Comparison of ENCODE assay signal across 8 cellular contexts in the genomic region with DNA sequence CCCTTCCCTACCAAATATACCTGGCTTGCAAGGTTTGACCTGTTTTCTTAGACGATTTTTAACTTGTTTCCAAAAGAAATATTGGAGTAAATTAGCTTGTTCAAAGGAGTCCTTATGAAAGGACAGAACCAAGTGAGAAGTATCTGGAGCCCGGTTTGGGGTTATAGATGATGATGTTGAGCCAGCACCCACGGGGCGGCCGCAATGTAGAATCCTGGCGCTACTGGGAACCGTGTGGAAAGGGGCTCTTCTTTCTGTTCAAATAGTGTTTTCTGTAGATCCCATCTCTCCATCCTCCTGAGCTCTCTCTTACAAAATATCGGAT. TPM values are rescaled to one million over a fixed set of nuclear protein-coding genes. Genes with fewer than 3 reads are reported as not detected.
DNase-seq lines count a peak whose midpoint lies in the region; ATAC-seq and TF ChIP-seq lines count a peak whose summit lies in the region.

No MANE protein-coding gene starts in this region.

- H4K91ac ChIP-seq in IMR-90 (ENCODE audit: insufficient read depth, low read depth, low read length) = peak overlapping the region; percentile 15; the same call in 1 of the 2 replicates

- H3K4me3 Mint-ChIP-seq in dendritic cell treated with granulocyte-macrophage colony-stimulating factor and Interleukin-4, amounts not matched to agents 40 ng/mL and 50 ng/mL, for 4 days = peak overlapping the region; percentile 93
- peak overlapping the region; percentile 99 for H3K4me3 Mint-ChIP-seq in natural killer cell

- peak overlapping the region; percentile 59 for H3K4ac ChIP-seq in IMR-90 (ENCODE audit: low read depth, low read length)

- H2AK5ac ChIP-seq in IMR-90 (ENCODE audit: low read depth, low read length) = peak overlapping the region; percentile 37; the same call in 1 of the 2 replicates

- TF ChIP-seq CTCF in BE2C (IDR thresholded peaks at IDR 0.05; ENCODE audit: low read depth, low read length) (no peak), IMR-90 (conservative IDR thresholded peaks at IDR 0.05; ENCODE audit: low read depth, low read length) (no peak), natural killer cell (IDR thresholded peaks at IDR 0.05) (no peak)

- no peak overlapping the region for H2BK15ac ChIP-seq in IMR-90 (ENCODE audit: low read depth, low read length)

- POLR2A ChIA-PET in IMR-90 (lab: Charles Lee; ENCODE audit: unreplicated experiment) = interaction anchor here (0.6 kb wide), 1 partner anchor 63 kb away, joined by 18 read pairs; no protein-coding TSS in a partner anchor

- H3K9ac ChIP-seq in IMR-90 (ENCODE audit: low read depth, low read length) = peak overlapping the region; percentile 9

- peaks cover 13% of the 10 kb centered on the region for H3K9me1 ChIP-seq in IMR-90 (ENCODE audit: insufficient read depth, low read length)

- peak overlapping the region; percentile 82 for H4K5ac ChIP-seq in IMR-90 (ENCODE audit: low read depth, low read length)

- H3K9me3 ChIP-seq in BE2C (no peaks in the 10 kb centered on the region), IMR-90 (ENCODE audit: control insufficient read depth, insufficient read depth, low read length) (no peaks in the 10 kb centered on the region)

- H3K4me1 Mint-ChIP-seq in dendritic cell treated with granulocyte-macrophage colony-stimulating factor and Interleukin-4, amounts not matched to agents 40 ng/mL and 50 ng/mL, for 4 days (ENCODE audit: low read depth) = peaks cover 23% of the 10 kb centered on the region
- peaks cover 36 to 41% of the 10 kb centered on the region in 2 donors for H3K4me1 Mint-ChIP-seq in natural killer cell

- H4K20me1 ChIP-seq in IMR-90 (ENCODE audit: insufficient read depth, low read length) = peaks cover 5% of the 10 kb centered on the region; the same call in 1 of the 2 replicates

- H4K8ac ChIP-seq in IMR-90 (ENCODE audit: low read depth in 2 of 2, low read length in 2 of 2) = peak overlapping the region; percentile 87 to 94

- H3K56ac ChIP-seq in IMR-90 (ENCODE audit: extremely low read depth, insufficient read depth, low read length) = peak overlapping the region; percentile 68

- WGBS in IMR-90 (ENCODE audit: extremely low coverage in 2 of 2, insufficient read length in 1 of 2), 2 experiments = no CpG with 5 or more reads among the region's 8 CpGs

- TF ChIP-seq POLR2A in IMR-90 (IDR thresholded peaks at IDR 0.05; ENCODE audit: low read depth, low read length) = no peak

- no TSS peak for BruUV-seq in IMR-90 (replicated peaks; lab: Mats Ljungman, UMichigan)

- H2AFZ ChIP-seq in IMR-90 (replicated peaks; ENCODE audit: low read length, poor library complexity) = peak overlapping the region; percentile 80

- in situ Hi-C loops in IMR-90 (cut with MboI; ENCODE audit: low sequenced_read_pairs) = no loop called here

- H3K4me1 ChIP-seq in BE2C = peaks cover 3% of the 10 kb centered on the region; the same call in 1 of the 2 replicates
- H3K4me1 ChIP-seq in IMR-90 (ENCODE audit: control insufficient read depth, insufficient read depth, low read length) = peaks cover 1% of the 10 kb centered on the region

- dilution Hi-C loops in IMR-90 (cut with HindIII; ENCODE audit: low sequenced_read_pairs, unreplicated experiment) = no loop called here

- peak overlapping the region; percentile 99 for H3K4me3 ChIP-seq in BE2C (ENCODE audit: low read depth, low read length)
- H3K4me3 ChIP-seq in IMR-90 (ENCODE audit: insufficient read depth, low read depth, low read length) = peak overlapping the region; percentile 45

- H2BK20ac ChIP-seq in IMR-90 (ENCODE audit: low read depth, low read length) = peak overlapping the region; percentile 15; the same call in 1 of the 2 replicates

- H3K27ac Mint-ChIP-seq in dendritic cell treated with granulocyte-macrophage colony-stimulating factor and Interleukin-4, amounts not matched to agents 40 ng/mL and 50 ng/mL, for 4 days = peak overlapping the region; percentile 81
- H3K27ac Mint-ChIP-seq in natural killer cell = peak overlapping the region; percentile 88 to 89

- H3K27me3 Mint-ChIP-seq in dendritic cell treated with granulocyte-macrophage colony-stimulating factor and Interleukin-4, amounts not matched to agents 40 ng/mL and 50 ng/mL, for 4 days = peaks cover 15% of the 10 kb centered on the region
- peaks cover 0 to 5% of the 10 kb centered on the region in 2 donors for H3K27me3 Mint-ChIP-seq in natural killer cell (ENCODE audit: low read depth in 2 of 2)

- ATAC-seq in IMR-90 (ENCODE audit: low read depth) (no peak; the same call in 1 of the 2 replicates), natural killer cell (peak in 2 of 3 donors; percentile 0 to 1), HG03565 (IDR thresholded peaks at IDR 0.05; ENCODE audit: unreplicated experiment) (no peak)

- DNase-seq in BE2C (no peak), IMR-90 (no peak), natural killer cell (no peak), HCEC 1CT (no peak), NCI-H2196 treated with DMSO at 0.1 percent for 48 hours (lab: John Stamatoyannopoulos, UW; ENCODE audit: unreplicated experiment) (no peak), activated gamma-delta T cell treated with Interleukin-2 at 50 U/mL for 16 hours (no peak)

- peak overlapping the region; percentile 14; the same call in 1 of the 2 replicates for H3K27ac ChIP-seq in IMR-90 (ENCODE audit: insufficient read depth, low read length)

- H2BK120ac ChIP-seq in IMR-90 (ENCODE audit: low read depth, low read length) = peak overlapping the region; percentile 58; the same call in 1 of the 2 replicates

- peak overlapping the region; percentile 81 for H3K4me2 ChIP-seq in IMR-90 (ENCODE audit: low read depth, low read length)

- TF ChIP-seq RAD21 in IMR-90 (IDR thresholded peaks at IDR 0.05; ENCODE audit: low read length) = no peak

- no peak overlapping the region for H2AK9ac ChIP-seq in IMR-90 (replicated peaks; ENCODE audit: low read depth, low read length, poor library complexity)

- peak overlapping the region; percentile 30; the same call in 1 of the 2 replicates for H3K18ac ChIP-seq in IMR-90 (ENCODE audit: low read depth, low read length)

- CTCF ChIA-PET in IMR-90 (lab: Yijun Ruan, JAX) = interaction anchor here (0.7 to 1.2 kb wide), 2 partner anchors 9 to 48 kb away, joined by 3 to 6 read pairs; no protein-coding TSS in a partner anchor

- H3K23ac ChIP-seq in IMR-90 (ENCODE audit: low read depth, low read length) = peak overlapping the region; percentile 71; the same call in 1 of the 2 replicates

- H3K36me3 Mint-ChIP-seq in dendritic cell treated with granulocyte-macrophage colony-stimulating factor and Interleukin-4, amounts not matched to agents 40 ng/mL and 50 ng/mL, for 4 days (ENCODE audit: low read depth) = peaks cover 41% of the 10 kb centered on the region
- H3K36me3 Mint-ChIP-seq in natural killer cell = peaks cover 23% of the 10 kb centered on the region

- H3K14ac ChIP-seq in IMR-90 (replicated peaks; ENCODE audit: low read depth, low read length) = peak overlapping the region; percentile 81

- H3K79me1 ChIP-seq in IMR-90 (ENCODE audit: low read depth in 1 of 2, low read length in 2 of 2) = peaks cover 21 to 34% of the 10 kb centered on the region in 2 experiments

- peak overlapping the region; percentile 68 for H2BK5ac ChIP-seq in IMR-90 (ENCODE audit: low read depth, low read length, poor library complexity, severe bottlenecking)

- H3K36me3 ChIP-seq in BE2C (peaks cover 28% of the 10 kb centered on the region), IMR-90 (ENCODE audit: control insufficient read depth, insufficient read depth, low read length) (peaks cover 18% of the 10 kb centered on the region)

- intact Hi-C loops in IMR-90 (cut with micrococcal nuclease) = no loop called here
- intact Hi-C loops in dendritic cell treated with granulocyte-macrophage colony-stimulating factor and Interleukin-4, amounts not matched to agents 40 ng/mL and 50 ng/mL, for 4 days (cut with micrococcal nuclease) = loop anchor here (1.0 kb wide), 1 partner anchor 19 kb away; no protein-coding TSS in a partner anchor
- intact Hi-C loops in natural killer cell (cut with micrococcal nuclease) = loop anchor here (1.0 kb wide), 1 partner anchor 19 kb away; no protein-coding TSS in a partner anchor

- no peaks in the 10 kb centered on the region for H3K27me3 ChIP-seq in BE2C
- H3K27me3 ChIP-seq in IMR-90 (ENCODE audit: control insufficient read depth, insufficient read depth, low read length) = no peaks in the 10 kb centered on the region

- no peaks in the 10 kb centered on the region for H3K9me3 Mint-ChIP-seq in dendritic cell treated with granulocyte-macrophage colony-stimulating factor and Interleukin-4, amounts not matched to agents 40 ng/mL and 50 ng/mL, for 4 days
- H3K9me3 Mint-ChIP-seq in natural killer cell = no peaks in the 10 kb centered on the region

TF ChIP-seq in IMR-90, 13 proteins besides CTCF, POLR2A, EP300 and RAD21 (continues in another document):
- TF ChIP-seq FOS (IDR thresholded peaks at IDR 0.05; ENCODE audit: low read depth, low read length) = no peak
- no peak for TF ChIP-seq NFE2L2 (IDR thresholded peaks at IDR 0.05; ENCODE audit: low read depth, low read length)
- TF ChIP-seq SMC3 (IDR thresholded peaks at IDR 0.05; ENCODE audit: low read depth, low read length) = no peak
- TF ChIP-seq RFX5 (IDR thresholded peaks at IDR 0.05; ENCODE audit: low read depth, low read length) = no peak
- TF ChIP-seq, protein P1, sequence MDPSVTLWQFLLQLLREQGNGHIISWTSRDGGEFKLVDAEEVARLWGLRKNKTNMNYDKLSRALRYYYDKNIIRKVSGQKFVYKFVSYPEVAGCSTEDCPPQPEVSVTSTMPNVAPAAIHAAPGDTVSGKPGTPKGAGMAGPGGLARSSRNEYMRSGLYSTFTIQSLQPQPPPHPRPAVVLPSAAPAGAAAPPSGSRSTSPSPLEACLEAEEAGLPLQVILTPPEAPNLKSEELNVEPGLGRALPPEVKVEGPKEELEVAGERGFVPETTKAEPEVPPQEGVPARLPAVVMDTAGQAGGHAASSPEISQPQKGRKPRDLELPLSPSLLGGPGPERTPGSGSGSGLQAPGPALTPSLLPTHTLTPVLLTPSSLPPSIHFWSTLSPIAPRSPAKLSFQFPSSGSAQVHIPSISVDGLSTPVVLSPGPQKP (IDR thresholded peaks at IDR 0.05; ENCODE audit: borderline replicate concordance, low read depth, low read length) = no peak
- no peak for TF ChIP-seq BHLHE40 (IDR thresholded peaks at IDR 0.05; ENCODE audit: low read depth, low read length)
- TF ChIP-seq CEBPB (IDR thresholded peaks at IDR 0.05; ENCODE audit: low read depth, low read length) = no peak

RNA-seq across cellular contexts. Expression of a gene that starts 0.5 kb away (rescaled TPM):
- 74.2 TPM for polyA plus RNA-seq in BE2C (2012; ENCODE audit: insufficient read depth, insufficient read length, low read depth)
- total RNA-seq in IMR-90 (2012; rRNA removed) (47.5 and 48.6 TPM in 2 replicates), natural killer cell (10 to 100 TPM; 40.7 to 49.0 (median 47.1) TPM)
- 24.7 and 27.0 TPM in 2 replicates for polyA plus RNA-seq in IMR-90 (2012; rRNA removed)
- polyA plus RNA-seq in IMR-90 (2012; cell fraction: cytosol; rRNA removed) = 8.7 and 18.7 TPM in 2 replicates
- polyA plus RNA-seq in IMR-90 (2012; cell fraction: nucleus; rRNA removed; ENCODE audit: low replicate concordance) = 19.3 and 46.1 TPM in 2 replicates

RNA-seq across cellular contexts. Expression of a gene that starts 28.7 kb away (rescaled TPM):
- polyA plus RNA-seq in BE2C (2012; ENCODE audit: insufficient read depth, insufficient read length, low read depth) = 0.40 TPM
- total RNA-seq in IMR-90 (2012; rRNA removed) (not detected in 2 replicates), natural killer cell (under 1 TPM in 2 of 3 donors, not detected in 1; 0.09 to 0.15 TPM)
- polyA plus RNA-seq in IMR-90 (2012; rRNA removed) = not detected in 2 replicates
- 0.01 and 0.04 TPM in 2 replicates for polyA plus RNA-seq in IMR-90 (2012; cell fraction: cytosol; rRNA removed)
- 0.02 TPM in 2 replicates for polyA plus RNA-seq in IMR-90 (2012; cell fraction: nucleus; rRNA removed; ENCODE audit: low replicate concordance)

Comparison
In these comparisons a context has a peak if more than half of its experiments do, and no peak if none do; other contexts are left out.
1. ATAC-seq: peak in natural killer cell (2 of 3); none in IMR-90 (single experiment) and HG03565 (single experiment).